ENCODE assay signal across 30 cellular contexts in the genomic region with DNA sequence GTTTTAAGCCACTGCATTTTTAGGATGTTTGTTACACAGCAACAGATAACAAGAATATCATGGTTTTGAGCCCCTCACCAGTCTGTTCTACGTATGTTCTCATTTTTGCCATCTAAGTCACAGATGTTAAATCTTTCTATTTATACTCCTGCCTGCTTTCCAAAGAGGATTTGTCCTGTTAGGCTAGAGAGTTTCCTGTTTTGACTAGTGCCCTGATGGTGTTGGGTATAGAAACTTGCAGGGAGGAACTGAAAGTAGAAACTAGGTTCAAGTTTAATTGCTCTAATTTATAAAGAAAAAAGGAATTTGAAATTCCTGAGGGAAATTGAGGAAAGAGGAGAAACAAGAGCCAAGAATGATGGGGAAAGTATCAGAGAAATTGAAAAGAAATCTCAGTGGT.
"Had no signal": no experiment of that assay in that cellular context is flagged by ENCODE, and none has a peak within 500 bp of the region (broad histone marks: within the 10 kb centered on the region; RNA-seq: fewer than 3 reads in every experiment).

No MANE protein-coding gene starts in this region.

- H3K36me3 ChIP-seq: WERI-Rb-1 had no signal

- ATAC-seq: activated CD8-positive, alpha-beta memory T cell treated with anti-CD3 and anti-CD28 coated beads, Interleukin-2, amount 10 ng/mL, durations not matched to agents 7 days and 5 days; activated naive CD8-positive, alpha-beta T cell treated with anti-CD3 and anti-CD28 coated beads, Interleukin-2, amount 50 U/mL, for 24 hours had no signal

- H3K27ac ChIP-seq: WERI-Rb-1 had no signal

- H3K36me3 Mint-ChIP-seq: activated CD8-positive, alpha-beta memory T cell treated with anti-CD3 and anti-CD28 coated beads, Interleukin-2, amount 10 ng/mL, durations not matched to agents 7 days and 5 days; activated naive CD4-positive, alpha-beta T cell treated with anti-CD3 and anti-CD28 coated beads, Interleukin-2, amount 10 ng/mL, durations not matched to agents 7 days and 5 days; activated naive CD8-positive, alpha-beta T cell; brain had no signal

- H3K9me3 Mint-ChIP-seq: activated CD4-positive, alpha-beta memory T cell treated with anti-CD3 and anti-CD28 coated beads, Interleukin-2, amount 10 ng/mL, durations not matched to agents 7 days and 5 days; activated naive CD4-positive, alpha-beta T cell treated with anti-CD3 and anti-CD28 coated beads, Interleukin-2, amount 10 ng/mL, durations not matched to agents 7 days and 5 days; activated naive CD8-positive, alpha-beta T cell treated with anti-CD3 and anti-CD28 coated beads, Interleukin-2, amount 50 U/mL, for 24 hours had no signal

- H3K4me1 Mint-ChIP-seq: activated CD4-positive, alpha-beta memory T cell treated with anti-CD3 and anti-CD28 coated beads, Interleukin-2, amount 10 ng/mL, durations not matched to agents 7 days and 5 days; activated CD8-positive, alpha-beta memory T cell treated with anti-CD3 and anti-CD28 coated beads, Interleukin-2, amount 10 ng/mL, durations not matched to agents 7 days and 5 days; activated naive CD4-positive, alpha-beta T cell treated with anti-CD3 and anti-CD28 coated beads, Interleukin-2, amount 10 ng/mL, durations not matched to agents 7 days and 5 days; activated naive CD8-positive, alpha-beta T cell treated with anti-CD3 and anti-CD28 coated beads, Interleukin-2, amount 50 U/mL, for 24 hours had no signal

- H3K27ac Mint-ChIP-seq: activated CD4-positive, alpha-beta memory T cell treated with anti-CD3 and anti-CD28 coated beads, Interleukin-2, amount 10 ng/mL, durations not matched to agents 7 days and 5 days; activated CD8-positive, alpha-beta memory T cell treated with anti-CD3 and anti-CD28 coated beads, Interleukin-2, amount 10 ng/mL, durations not matched to agents 7 days and 5 days; activated naive CD4-positive, alpha-beta T cell treated with anti-CD3 and anti-CD28 coated beads, Interleukin-2, amount 10 ng/mL, durations not matched to agents 7 days and 5 days; activated naive CD8-positive, alpha-beta T cell; activated naive CD8-positive, alpha-beta T cell treated with anti-CD3 and anti-CD28 coated beads, Interleukin-2, amount 50 U/mL, for 24 hours; brain had no signal

- H3K4me3 Mint-ChIP-seq: activated CD4-positive, alpha-beta memory T cell treated with anti-CD3 and anti-CD28 coated beads, Interleukin-2, amount 10 ng/mL, durations not matched to agents 7 days and 5 days; activated CD8-positive, alpha-beta memory T cell treated with anti-CD3 and anti-CD28 coated beads, Interleukin-2, amount 10 ng/mL, durations not matched to agents 7 days and 5 days; activated naive CD4-positive, alpha-beta T cell treated with anti-CD3 and anti-CD28 coated beads, Interleukin-2, amount 10 ng/mL, durations not matched to agents 7 days and 5 days; activated naive CD8-positive, alpha-beta T cell; activated naive CD8-positive, alpha-beta T cell treated with anti-CD3 and anti-CD28 coated beads, Interleukin-2, amount 50 U/mL, for 24 hours; brain had no signal

- DNase-seq: activated CD4-positive, alpha-beta memory T cell treated with anti-CD3 and anti-CD28 coated beads, Interleukin-2, amount 10 ng/mL, durations not matched to agents 7 days and 5 days; activated CD4-positive, alpha-beta T cell treated with anti-CD3 and anti-CD28 coated beads for 1 hour; activated CD4-positive, alpha-beta T cell treated with anti-CD3 and anti-CD28 coated beads for 48 hours; activated CD4-positive, CD25-positive, alpha-beta regulatory T cell; activated CD8-positive, alpha-beta memory T cell treated with anti-CD3 and anti-CD28 coated beads for 24 hours; activated CD8-positive, alpha-beta memory T cell treated with anti-CD3 and anti-CD28 coated beads, Interleukin-2, amount 10 ng/mL, durations not matched to agents 7 days and 5 days; activated CD8-positive, alpha-beta memory T cell treated with anti-CD3 and anti-CD28 coated beads, Interleukin-2, amount 50 U/mL, for 48 hours; activated effector memory CD4-positive, alpha-beta T cell treated with Interleukin-2 at 50 U/mL for 16 hours; activated naive CD4-positive, alpha-beta T cell treated with anti-CD3 and anti-CD28 coated beads, Interleukin-2, amount 10 ng/mL, durations not matched to agents 7 days and 5 days; activated naive CD8-positive, alpha-beta T cell treated with anti-CD3 and anti-CD28 coated beads, Interleukin-2, amount 50 U/mL, for 24 hours; activated T-cell treated with anti-CD3 and anti-CD28 coated beads, Interleukin-2, amount 50 U/mL, for 48 hours; anterior cingulate cortex; caudate nucleus; cerebellar nuclear complex; Karpas-422; NCI-H1105; NCI-H1417 treated with DMSO at 0.1 percent for 48 hours; NCI-H187 treated with DMSO at 0.1 percent for 48 hours; NCI-H2081 treated with DMSO at 0.1 percent for 48 hours; NCI-H345; NCI-H524 treated with DMSO at 0.1 percent for 48 hours; OCI-M1; SHP77; SW 1271; T-helper 1 cell; T-helper 2 cell; T-helper 9 cell; WERI-Rb-1 had no signal
